27 cellular contexts compared by ENCODE assay signal in genomic region chr3:42719002-42719401, GRCh38. TPM values are rescaled to one million over a fixed set of nuclear protein-coding genes. Genes with fewer than 3 reads are reported as not detected.
"Had no signal": no experiment of that assay in that cellular context is flagged by ENCODE, and none has a peak within 500 bp of the region (broad histone marks: within the 10 kb centered on the region; RNA-seq: fewer than 3 reads in every experiment).

No MANE protein-coding gene starts in this region.

- H3K36me3 Mint-ChIP-seq: activated naive CD8-positive, alpha-beta T cell treated with anti-CD3 and anti-CD28 coated beads for 36 hours; immature natural killer cell had no signal

- H3K27me3 ChIP-seq: breast epithelium, hepatocyte, tibial artery had no signal

- H3K27ac ChIP-seq: epithelial cell of prostate, hepatocyte, tibial artery had no signal

- DNase-seq: activated CD4-positive, alpha-beta T cell treated with anti-CD3 and anti-CD28 coated beads, Interleukin-2, amount 10 ng/mL, durations not matched to agents 7 days and 5 days; activated CD8-positive, alpha-beta T cell treated with anti-CD3 and anti-CD28 coated beads for 36 hours; activated naive CD4-positive, alpha-beta T cell treated with Interleukin-2 at 50 U/mL for 16 hours; activated naive CD8-positive, alpha-beta T cell treated with anti-CD3 and anti-CD28 coated beads for 36 hours; activated T-cell treated with anti-CD3 and anti-CD28 coated beads, Interleukin-2, amount 50 U/mL, for 1 hour; cortex of kidney; immature natural killer cell; kidney glomerular epithelial cell; mesenchymal stem cell; nephron progenitor cell; nucleus accumbens; stimulated activated CD4-positive, alpha-beta T cell treated with anti-CD3 and anti-CD28 coated beads, Interleukin-2, amount 100 ng/mL, for 48 hours; stimulated activated naive CD4-positive, alpha-beta T cell; tibial artery had no signal

- H3K4me1 Mint-ChIP-seq: activated CD4-positive, alpha-beta T cell treated with anti-CD3 and anti-CD28 coated beads, Interleukin-2, amount 10 ng/mL, durations not matched to agents 7 days and 5 days; activated naive CD8-positive, alpha-beta T cell treated with anti-CD3 and anti-CD28 coated beads for 36 hours; activated T-helper 17 cell treated with anti-CD3 and anti-CD28 coated beads, Interleukin-2, amount 50 U/mL, for 72 hours; immature natural killer cell; nephron progenitor cell had no signal

- H3K9me3 ChIP-seq: breast epithelium, tibial artery had no signal

- ATAC-seq: activated CD8-positive, alpha-beta T cell treated with anti-CD3 and anti-CD28 coated beads for 36 hours; activated T-helper 17 cell treated with anti-CD3 and anti-CD28 coated beads, Interleukin-2, amount 50 U/mL, for 72 hours; sciatic nerve; SK-N-SH treated with all-trans-retinoic acid at 6 μM for 48 hours had no signal

- H3K36me3 ChIP-seq: breast epithelium, tibial artery had no signal

- H3K4me3 Mint-ChIP-seq: activated CD4-positive, alpha-beta T cell treated with anti-CD3 and anti-CD28 coated beads, Interleukin-2, amount 10 ng/mL, durations not matched to agents 7 days and 5 days; activated CD8-positive, alpha-beta T cell treated with anti-CD3 and anti-CD28 coated beads for 36 hours; activated naive CD8-positive, alpha-beta T cell treated with anti-CD3 and anti-CD28 coated beads for 36 hours; activated T-helper 17 cell treated with anti-CD3 and anti-CD28 coated beads, Interleukin-2, amount 50 U/mL, for 72 hours; immature natural killer cell; nephron progenitor cell had no signal

- H3K4me1 ChIP-seq: breast epithelium had no signal

- H3K4me3 ChIP-seq: breast epithelium, hepatocyte, tibial artery had no signal

- H3K27ac Mint-ChIP-seq: activated CD4-positive, alpha-beta T cell treated with anti-CD3 and anti-CD28 coated beads, Interleukin-2, amount 10 ng/mL, durations not matched to agents 7 days and 5 days; activated CD8-positive, alpha-beta T cell treated with anti-CD3 and anti-CD28 coated beads for 36 hours; activated naive CD8-positive, alpha-beta T cell treated with anti-CD3 and anti-CD28 coated beads for 36 hours; activated T-helper 17 cell treated with anti-CD3 and anti-CD28 coated beads, Interleukin-2, amount 50 U/mL, for 72 hours; immature natural killer cell; nephron progenitor cell had no signal

- H3K9me3 Mint-ChIP-seq: activated CD4-positive, alpha-beta T cell treated with anti-CD3 and anti-CD28 coated beads, Interleukin-2, amount 10 ng/mL, durations not matched to agents 7 days and 5 days; activated CD8-positive, alpha-beta T cell treated with anti-CD3 and anti-CD28 coated beads for 36 hours; activated naive CD8-positive, alpha-beta T cell treated with anti-CD3 and anti-CD28 coated beads for 36 hours; activated T-helper 17 cell treated with anti-CD3 and anti-CD28 coated beads, Interleukin-2, amount 50 U/mL, for 72 hours; immature natural killer cell; nephron progenitor cell had no signal

RNA-seq across cellular contexts. Expression of gene HHATL, which starts 16.4 kb away (rescaled TPM):
- total RNA-seq: activated CD4-positive, alpha-beta T cell treated with anti-CD3 and anti-CD28 coated beads, Interleukin-2, amount 10 ng/mL, durations not matched to agents 7 days and 5 days; activated CD8-positive, alpha-beta T cell treated with anti-CD3 and anti-CD28 coated beads for 36 hours; activated naive CD8-positive, alpha-beta T cell treated with anti-CD3 and anti-CD28 coated beads for 36 hours; activated T-helper 17 cell treated with anti-CD3 and anti-CD28 coated beads, Interleukin-2, amount 50 U/mL, for 72 hours; cerebellum; fibroblast of villous mesenchyme; glomerular endothelial cell; hepatocyte; mononuclear cell; sciatic nerve; T-helper 2 cell treated with Interferon-gamma antibody and Interleukin-4, amounts not matched to agents 100 ng/mL and 5 ng/mL, for 36 hours had no signal
- polyA plus RNA-seq: hepatocyte, immature natural killer cell had no signal

RNA-seq across cellular contexts. Expression of gene KLHL40, which starts 33.7 kb away (rescaled TPM):
- total RNA-seq: activated CD4-positive, alpha-beta T cell treated with anti-CD3 and anti-CD28 coated beads, Interleukin-2, amount 10 ng/mL, durations not matched to agents 7 days and 5 days; activated CD8-positive, alpha-beta T cell treated with anti-CD3 and anti-CD28 coated beads for 36 hours; activated naive CD8-positive, alpha-beta T cell treated with anti-CD3 and anti-CD28 coated beads for 36 hours; activated T-helper 17 cell treated with anti-CD3 and anti-CD28 coated beads, Interleukin-2, amount 50 U/mL, for 72 hours; breast epithelium; fibroblast of villous mesenchyme; glomerular endothelial cell; hepatocyte; lower leg skin; mononuclear cell; T-helper 2 cell treated with Interferon-gamma antibody and Interleukin-4, amounts not matched to agents 100 ng/mL and 5 ng/mL, for 36 hours; ureter had no signal
- polyA plus RNA-seq: hepatocyte, immature natural killer cell had no signal

RNA-seq across cellular contexts. Expression of gene CCDC13, which starts 54.1 kb away (rescaled TPM):
- polyA plus RNA-seq: hepatocyte had no signal
